Comparison of ENCODE assay signal across 9 cellular contexts in genomic region chr3:170868577-170869239, GRCh38. TPM values are rescaled to one million over a fixed set of nuclear protein-coding genes. Genes with fewer than 3 reads are reported as not detected.
A peak's percentile ranks its signal among the peaks of the same experiment; 100 is the strongest.
DNase-seq lines count a peak whose midpoint lies in the region; ATAC-seq and TF ChIP-seq lines count a peak whose summit lies in the region.
"Had no signal": no experiment of that assay in that cellular context is flagged by ENCODE, and none has a peak within 500 bp of the region (broad histone marks: within the 10 kb centered on the region; RNA-seq: fewer than 3 reads in every experiment).

No MANE protein-coding gene starts in this region.

- no peaks in the 10 kb centered on the region for H3K9me3 Mint-ChIP-seq in activated naive CD4-positive, alpha-beta T cell treated with anti-CD3 and anti-CD28 coated beads for 36 hours
- H3K9me3 Mint-ChIP-seq in immature natural killer cell, result no peaks in the 10 kb centered on the region

- H3K27ac ChIP-seq in suprapubic skin, result no peak overlapping the region

- no peak for TF ChIP-seq POLR2A in suprapubic skin (IDR thresholded peaks at IDR 0.05)

- no peaks in the 10 kb centered on the region for H3K27me3 Mint-ChIP-seq in activated naive CD4-positive, alpha-beta T cell treated with anti-CD3 and anti-CD28 coated beads for 36 hours (ENCODE audit: low read depth)
- peaks cover 9 to 19% (median 13%) of the 10 kb centered on the region in 3 donors for H3K27me3 Mint-ChIP-seq in immature natural killer cell (ENCODE audit: low read depth in 3 of 3)

- in situ Hi-C loops in GM13976 (cut with MboI; ENCODE audit: low sequenced_read_pairs, unreplicated experiment), result no loop called here

- peak overlapping the region; percentile 76 for H3K4me3 ChIP-seq in suprapubic skin

- peak; percentile 15 for DNase-seq in activated CD4-positive, alpha-beta T cell treated with anti-CD3 and anti-CD28 coated beads for 48 hours
- no peak for DNase-seq in activated CD4-positive, alpha-beta T cell treated with anti-CD3 and anti-CD28 coated beads, Interleukin-2, amount 50 U/mL, for 4 hours
- no peak for DNase-seq in activated naive CD4-positive, alpha-beta T cell treated with anti-CD3 and anti-CD28 coated beads for 36 hours
- DNase-seq in immature natural killer cell (no peak), suprapubic skin (ENCODE audit: low spot score in 2 of 2) (no peak), medulla oblongata (ENCODE audit: extremely low spot score) (no peak), GM13976 (ENCODE audit: low spot score) (no peak)
- DNase-seq: MV-4-11 had no signal

- H3K36me3 Mint-ChIP-seq in activated naive CD4-positive, alpha-beta T cell treated with anti-CD3 and anti-CD28 coated beads for 36 hours (ENCODE audit: low read depth), result peaks cover 31% of the 10 kb centered on the region
- peaks cover 12 to 30% (median 24%) of the 10 kb centered on the region in 3 donors for H3K36me3 Mint-ChIP-seq in immature natural killer cell

- peaks cover 29% of the 10 kb centered on the region for H3K4me1 ChIP-seq in suprapubic skin

- no peak for TF ChIP-seq EP300 in suprapubic skin (IDR thresholded peaks at IDR 0.05)

- no peak for ATAC-seq in GM19467 (IDR thresholded peaks at IDR 0.05; ENCODE audit: unreplicated experiment)

- peak overlapping the region; percentile 94 for H3K4me3 Mint-ChIP-seq in activated naive CD4-positive, alpha-beta T cell treated with anti-CD3 and anti-CD28 coated beads for 36 hours
- peak overlapping the region; percentile 90 to 97 (median 94) for H3K4me3 Mint-ChIP-seq in immature natural killer cell

- TF ChIP-seq CTCF in suprapubic skin (IDR thresholded peaks at IDR 0.05) (no peak), GM13976 (IDR thresholded peaks at IDR 0.05; ENCODE audit: borderline replicate concordance, control extremely low read depth, extremely low read depth, insufficient read depth, missing control alignments) (no peak)

- WGBS in suprapubic skin, result 75% methylated on average over 9 of the region's 9 CpGs

- H3K27me3 ChIP-seq in suprapubic skin, result no peaks in the 10 kb centered on the region

- intact Hi-C loops in activated naive CD4-positive, alpha-beta T cell treated with anti-CD3 and anti-CD28 coated beads for 36 hours (cut with micrococcal nuclease), result loop anchor here (1.0 kb wide), 1 partner anchor 160 kb away; no protein-coding TSS in a partner anchor

- CTCF ChIA-PET in activated naive CD4-positive, alpha-beta T cell treated with anti-CD3 and anti-CD28 coated beads for 36 hours (lab: Charles Lee), result interaction anchor here (0.7 kb wide), 2 partner anchors 39 to 1039 kb away, joined by 3 to 4 read pairs; no protein-coding TSS in a partner anchor

- H3K27ac Mint-ChIP-seq in activated naive CD4-positive, alpha-beta T cell treated with anti-CD3 and anti-CD28 coated beads for 36 hours, result peak overlapping the region; percentile 98
- H3K27ac Mint-ChIP-seq in immature natural killer cell, result peak overlapping the region; percentile 63 to 98 (median 96)

- peaks cover 14% of the 10 kb centered on the region for H3K4me1 Mint-ChIP-seq in activated naive CD4-positive, alpha-beta T cell treated with anti-CD3 and anti-CD28 coated beads for 36 hours (ENCODE audit: low read depth)
- H3K4me1 Mint-ChIP-seq in immature natural killer cell, result peaks cover 26 to 40% of the 10 kb centered on the region in 2 donors

- H3K36me3 ChIP-seq in suprapubic skin, result peaks cover 35% of the 10 kb centered on the region

- H3K9me3 ChIP-seq in suprapubic skin, result no peaks in the 10 kb centered on the region

RNA-seq across cellular contexts. Expression of gene RPL22L1, which starts 1.3 kb away (rescaled TPM):
- total RNA-seq in activated naive CD4-positive, alpha-beta T cell treated with anti-CD3 and anti-CD28 coated beads for 36 hours, result 100 to 1,000 TPM; 480 to 525 TPM
- 10 to 100 TPM; 13.4 to 47.6 (median 39.0) TPM for polyA plus RNA-seq in immature natural killer cell
- 100 to 1,000 TPM in 2 of 4 donors, 10 to 100 TPM in 2; 23.1 to 169 (median 97.7) TPM for total RNA-seq in suprapubic skin

RNA-seq across cellular contexts. Expression of gene EIF5A2, which starts 39.7 kb away (rescaled TPM):
- 1 to 10 TPM; 3.4 to 5.2 TPM for total RNA-seq in activated naive CD4-positive, alpha-beta T cell treated with anti-CD3 and anti-CD28 coated beads for 36 hours
- polyA plus RNA-seq in immature natural killer cell, result 10 to 100 TPM; 27.8 to 33.3 (median 33.3) TPM
- total RNA-seq in suprapubic skin, result 1 to 10 TPM; 1.9 to 5.3 (median 3.5) TPM
